In the genomic region with DNA sequence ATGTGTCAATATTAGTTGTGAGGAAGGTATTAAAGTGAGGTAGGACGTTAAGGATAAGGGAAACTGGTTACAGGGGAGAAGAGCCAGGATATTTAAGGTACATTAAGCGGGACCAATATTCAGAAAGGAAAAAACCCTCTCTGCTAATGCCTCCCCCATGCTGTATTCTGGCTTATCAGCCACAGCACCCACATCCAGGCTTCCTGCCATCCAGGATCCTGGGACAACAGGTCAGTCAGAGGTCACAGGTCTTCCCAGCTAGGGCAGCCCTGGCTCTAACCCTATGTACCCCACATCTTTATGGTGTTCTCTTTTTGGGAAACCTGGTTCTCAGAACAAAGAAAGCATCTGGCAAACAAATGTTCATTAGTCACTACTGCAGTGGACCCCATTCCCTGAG, we compare ENCODE assay signal across 22 cellular contexts. TPM values are rescaled to one million over a fixed set of nuclear protein-coding genes. Genes with fewer than 3 reads are reported as not detected.
DNase-seq lines count a peak whose midpoint lies in the region; ATAC-seq and TF ChIP-seq lines count a peak whose summit lies in the region.
"Had no signal": no experiment of that assay in that cellular context is flagged by ENCODE, and none has a peak within 500 bp of the region (broad histone marks: within the 10 kb centered on the region; RNA-seq: fewer than 3 reads in every experiment).

No MANE protein-coding gene starts in this region.

- POLR2A ChIA-PET in naive thymus-derived CD4-positive, alpha-beta T cell (lab: Charles Lee) = interaction anchor here (1.1 kb wide), 1 partner anchor 9 kb away, joined by 3 read pairs; no protein-coding TSS in a partner anchor

- 44% methylated on average over 2 of the region's 2 CpGs for WGBS in right lobe of liver (ENCODE audit: insufficient coverage, low coverage, low lambda C conversion rate, missing lambda C conversion rate)

- DNase-seq in 8988T (peak; percentile 9), AG20443 (ENCODE audit: low spot score) (peak; percentile 5), right lobe of liver (peak in 1 of 3 donors; percentile 44), MG63 (no peak)
- DNase-seq in naive thymus-derived CD4-positive, alpha-beta T cell = no peak
- DNase-seq: ACHN, Calu3, GM23248, H9, HFFc6, MM.1S, NCI-H1048, NCI-H1436, NCI-H1930, NCI-H2227 treated with DMSO at 0.1 percent for 48 hours, NCI-H510A, SIG-M5 had no signal

- H3K36me3 Mint-ChIP-seq in activated T-helper 17 cell treated with anti-CD3 and anti-CD28 coated beads, Interleukin-2, amount 50 U/mL, for 72 hours (ENCODE audit: low read depth) = peaks cover 95% of the 10 kb centered on the region
- H3K36me3 Mint-ChIP-seq in naive thymus-derived CD4-positive, alpha-beta T cell = peaks cover 0 to 40% (median 27%) of the 10 kb centered on the region in 5 donors

- no peaks in the 10 kb centered on the region for H3K9me3 ChIP-seq in right lobe of liver
- H3K9me3 ChIP-seq in naive thymus-derived CD4-positive, alpha-beta T cell (ENCODE audit: control insufficient read depth in 2 of 3, low read length in 3 of 3) = no peaks in the 10 kb centered on the region
- H3K9me3 ChIP-seq in MG63 = no peaks in the 10 kb centered on the region
- H3K9me3 ChIP-seq: BLaER1 treated with 17β-estradiol and CSF1 and Interleukin-3, amounts not matched to agents 10 nM and 100 nM had no signal

- H3K27me3 ChIP-seq in right lobe of liver (no peaks in the 10 kb centered on the region), MG63 (no peaks in the 10 kb centered on the region)
- no peaks in the 10 kb centered on the region for H3K27me3 ChIP-seq in naive thymus-derived CD4-positive, alpha-beta T cell (ENCODE audit: control insufficient read depth in 2 of 2, insufficient read depth in 2 of 2, low read length in 2 of 2)
- H3K27me3 ChIP-seq: BLaER1 treated with 17β-estradiol and CSF1 and Interleukin-3, amounts not matched to agents 10 nM and 100 nM had no signal

- TF ChIP-seq POLR2A in right lobe of liver (IDR thresholded peaks at IDR 0.05) = no peak

- H3K36me3 ChIP-seq in right lobe of liver (peaks cover 0 to 44% (median 24%) of the 10 kb centered on the region in 4 donors), MG63 (peaks cover 4% of the 10 kb centered on the region)
- H3K36me3 ChIP-seq in naive thymus-derived CD4-positive, alpha-beta T cell (ENCODE audit: control insufficient read depth in 2 of 3, insufficient read depth in 3 of 3, low read length in 3 of 3) = peaks cover 0 to 65% (median 27%) of the 10 kb centered on the region in 3 experiments

- CTCF ChIA-PET in naive thymus-derived CD4-positive, alpha-beta T cell (lab: Charles Lee) = interaction anchor here (0.6 kb wide), 1 partner anchor 79 kb away, joined by 3 read pairs; no protein-coding TSS in a partner anchor

- ATAC-seq in activated T-helper 17 cell treated with anti-CD3 and anti-CD28 coated beads, Interleukin-2, amount 50 U/mL, for 72 hours (replicated peaks) = no peak
- ATAC-seq in right lobe of liver (peak in 3 of 4 donors; percentile 34 to 58 (median 42)), HG02970 (IDR thresholded peaks at IDR 0.05; ENCODE audit: low FRiP score, unreplicated experiment) (no peak)
- no peak for ATAC-seq in naive thymus-derived CD4-positive, alpha-beta T cell
- ATAC-seq: K562 had no signal

- H3K27ac ChIP-seq in right lobe of liver = no peak overlapping the region
- H3K27ac ChIP-seq in naive thymus-derived CD4-positive, alpha-beta T cell (ENCODE audit: low read depth, low read length) = no peak overlapping the region
- H3K27ac ChIP-seq: BLaER1 treated with 17β-estradiol and CSF1 and Interleukin-3, amounts not matched to agents 10 nM and 100 nM; GM23248 had no signal

- peak overlapping the region; percentile 6 for H3K27ac Mint-ChIP-seq in activated T-helper 17 cell treated with anti-CD3 and anti-CD28 coated beads, Interleukin-2, amount 50 U/mL, for 72 hours
- H3K27ac Mint-ChIP-seq in naive thymus-derived CD4-positive, alpha-beta T cell = peak overlapping the region in 3 of 9 donors; percentile 14 to 56 (median 55)
- H3K27ac Mint-ChIP-seq: H9, HFFc6 had no signal

- H3K4me1 Mint-ChIP-seq in activated T-helper 17 cell treated with anti-CD3 and anti-CD28 coated beads, Interleukin-2, amount 50 U/mL, for 72 hours = peaks cover 9% of the 10 kb centered on the region
- peaks cover 8 to 26% (median 16%) of the 10 kb centered on the region in 7 donors for H3K4me1 Mint-ChIP-seq in naive thymus-derived CD4-positive, alpha-beta T cell

- H3K4me3 Mint-ChIP-seq in activated T-helper 17 cell treated with anti-CD3 and anti-CD28 coated beads, Interleukin-2, amount 50 U/mL, for 72 hours = no peak overlapping the region
- no peak overlapping the region for H3K4me3 Mint-ChIP-seq in naive thymus-derived CD4-positive, alpha-beta T cell
- H3K4me3 Mint-ChIP-seq: H9, HFFc6 had no signal

- no peaks in the 10 kb centered on the region for H3K27me3 Mint-ChIP-seq in activated T-helper 17 cell treated with anti-CD3 and anti-CD28 coated beads, Interleukin-2, amount 50 U/mL, for 72 hours
- H3K27me3 Mint-ChIP-seq in naive thymus-derived CD4-positive, alpha-beta T cell = no peaks in the 10 kb centered on the region
- H3K27me3 Mint-ChIP-seq: CD8-positive, alpha-beta memory T cell had no signal

- no peaks in the 10 kb centered on the region for H3K9me3 Mint-ChIP-seq in activated T-helper 17 cell treated with anti-CD3 and anti-CD28 coated beads, Interleukin-2, amount 50 U/mL, for 72 hours
- H3K9me3 Mint-ChIP-seq in naive thymus-derived CD4-positive, alpha-beta T cell = no peaks in the 10 kb centered on the region
- H3K9me3 Mint-ChIP-seq: CD8-positive, alpha-beta memory T cell; H9; HFFc6 had no signal

- H3K4me3 ChIP-seq in right lobe of liver = no peak overlapping the region
- H3K4me3 ChIP-seq in naive thymus-derived CD4-positive, alpha-beta T cell (ENCODE audit: low read length) = no peak overlapping the region
- no peak overlapping the region for H3K4me3 ChIP-seq in MG63
- H3K4me3 ChIP-seq: BLaER1 treated with 17β-estradiol and CSF1 and Interleukin-3, amounts not matched to agents 10 nM and 100 nM; GM23248; K562 had no signal

- intact Hi-C loops in right lobe of liver (cut with DNase I) = no loop called here
- intact Hi-C loops in naive thymus-derived CD4-positive, alpha-beta T cell (cut with micrococcal nuclease) = no loop called here

- H3K4me1 ChIP-seq in right lobe of liver = peaks cover 0 to 5% (median 0%) of the 10 kb centered on the region in 4 donors
- H3K4me1 ChIP-seq in naive thymus-derived CD4-positive, alpha-beta T cell (ENCODE audit: control insufficient read depth in 2 of 2, insufficient read depth in 2 of 2, low read length in 2 of 2) = peaks cover 12 to 13% of the 10 kb centered on the region in 2 donors

- no peak for TF ChIP-seq CTCF in right lobe of liver (IDR thresholded peaks at IDR 0.05)

RNA-seq across cellular contexts. Expression of gene DDRGK1, which starts 5.3 kb away (rescaled TPM):
- 10 to 100 TPM; 67.7 to 71.2 TPM for total RNA-seq in activated T-helper 17 cell treated with anti-CD3 and anti-CD28 coated beads, Interleukin-2, amount 50 U/mL, for 72 hours
- total RNA-seq in right lobe of liver = 10 to 100 TPM; 55.0 to 76.1 (median 60.1) TPM
- 10 to 100 TPM; 39.4 to 60.3 (median 46.6) TPM for total RNA-seq in naive thymus-derived CD4-positive, alpha-beta T cell
- 10 to 100 TPM; 40.6 to 58.0 TPM for polyA plus RNA-seq in naive thymus-derived CD4-positive, alpha-beta T cell
- 21.7 and 33.5 TPM in 2 replicates for total RNA-seq in MG63 (2014; rRNA removed; shearing (Covaris generic); ENCODE audit: low replicate concordance)

RNA-seq across cellular contexts. Expression of gene ITPA, which starts 10.1 kb away (rescaled TPM):
- 10 to 100 TPM; 45.0 to 85.6 TPM for total RNA-seq in activated T-helper 17 cell treated with anti-CD3 and anti-CD28 coated beads, Interleukin-2, amount 50 U/mL, for 72 hours
- 10 to 100 TPM; 17.5 to 38.8 (median 26.7) TPM for total RNA-seq in right lobe of liver
- total RNA-seq in naive thymus-derived CD4-positive, alpha-beta T cell = 10 to 100 TPM; 37.7 to 71.2 (median 43.5) TPM
- polyA plus RNA-seq in naive thymus-derived CD4-positive, alpha-beta T cell = 10 to 100 TPM; 50.1 to 62.3 TPM
- 41.3 and 48.5 TPM in 2 replicates for total RNA-seq in MG63 (2014; rRNA removed; shearing (Covaris generic); ENCODE audit: low replicate concordance)

RNA-seq across cellular contexts. Expression of gene LZTS3, which starts 25.9 kb away (rescaled TPM):
- total RNA-seq in activated T-helper 17 cell treated with anti-CD3 and anti-CD28 coated beads, Interleukin-2, amount 50 U/mL, for 72 hours = 1 to 10 TPM in 1 of 2 donors, under 1 TPM in 1; 0.82 to 3.1 TPM
- 1 to 10 TPM; 3.9 to 6.1 (median 4.9) TPM for total RNA-seq in right lobe of liver
- 10 to 100 TPM in 4 of 5 experiments, under 1 TPM in 1; 0.73 to 34.6 (median 22.0) TPM for total RNA-seq in naive thymus-derived CD4-positive, alpha-beta T cell
- polyA plus RNA-seq in naive thymus-derived CD4-positive, alpha-beta T cell = 1 to 10 TPM; 4.4 to 4.8 TPM
- 0.03 TPM in 1 of 2 replicates, not detected in the other for total RNA-seq in MG63 (2014; rRNA removed; shearing (Covaris generic); ENCODE audit: low replicate concordance)

RNA-seq across cellular contexts. Expression of gene FASTKD5, which starts 39.5 kb away (rescaled TPM):
- total RNA-seq in activated T-helper 17 cell treated with anti-CD3 and anti-CD28 coated beads, Interleukin-2, amount 50 U/mL, for 72 hours = 10 to 100 TPM; 20.4 to 32.9 TPM
- total RNA-seq in right lobe of liver = 10 to 100 TPM; 10.3 to 18.2 (median 11.3) TPM
- total RNA-seq in naive thymus-derived CD4-positive, alpha-beta T cell = 10 to 100 TPM; 24.5 to 41.9 (median 30.6) TPM
- 10 to 100 TPM; 21.2 to 26.3 TPM for polyA plus RNA-seq in naive thymus-derived CD4-positive, alpha-beta T cell
- 6.9 and 7.9 TPM in 2 replicates for total RNA-seq in MG63 (2014; rRNA removed; shearing (Covaris generic); ENCODE audit: low replicate concordance)

RNA-seq across cellular contexts. Expression of gene UBOX5, which starts 39.5 kb away (rescaled TPM):
- 1 to 10 TPM; 6.5 to 7.0 TPM for total RNA-seq in activated T-helper 17 cell treated with anti-CD3 and anti-CD28 coated beads, Interleukin-2, amount 50 U/mL, for 72 hours
- total RNA-seq in right lobe of liver = 1 to 10 TPM; 1.8 to 3.2 (median 2.0) TPM
- total RNA-seq in naive thymus-derived CD4-positive, alpha-beta T cell = 10 to 100 TPM in 2 of 5 experiments, 1 to 10 TPM in 3; 8.3 to 13.8 (median 9.5) TPM
- polyA plus RNA-seq in naive thymus-derived CD4-positive, alpha-beta T cell = 1 to 10 TPM; 5.8 to 8.7 TPM
- total RNA-seq in MG63 (2014; rRNA removed; shearing (Covaris generic); ENCODE audit: low replicate concordance) = 2.3 and 3.9 TPM in 2 replicates

Comparison
In these comparisons a context has a peak if more than half of its experiments do, and no peak if none do; other contexts are left out.
1. DNase-seq: peak in 8988T (single experiment) and AG20443 (single experiment); none in naive thymus-derived CD4-positive, alpha-beta T cell (0 of 9) and MG63 (single experiment).
2. ATAC-seq: peak in right lobe of liver (3 of 4); none in activated T-helper 17 cell treated with anti-CD3 and anti-CD28 coated beads, Interleukin-2, amount 50 U/mL, for 72 hours (single experiment), naive thymus-derived CD4-positive, alpha-beta T cell (single experiment) and HG02970 (single experiment).